ENCODE assay signal across 11 cellular contexts in the genomic region with DNA sequence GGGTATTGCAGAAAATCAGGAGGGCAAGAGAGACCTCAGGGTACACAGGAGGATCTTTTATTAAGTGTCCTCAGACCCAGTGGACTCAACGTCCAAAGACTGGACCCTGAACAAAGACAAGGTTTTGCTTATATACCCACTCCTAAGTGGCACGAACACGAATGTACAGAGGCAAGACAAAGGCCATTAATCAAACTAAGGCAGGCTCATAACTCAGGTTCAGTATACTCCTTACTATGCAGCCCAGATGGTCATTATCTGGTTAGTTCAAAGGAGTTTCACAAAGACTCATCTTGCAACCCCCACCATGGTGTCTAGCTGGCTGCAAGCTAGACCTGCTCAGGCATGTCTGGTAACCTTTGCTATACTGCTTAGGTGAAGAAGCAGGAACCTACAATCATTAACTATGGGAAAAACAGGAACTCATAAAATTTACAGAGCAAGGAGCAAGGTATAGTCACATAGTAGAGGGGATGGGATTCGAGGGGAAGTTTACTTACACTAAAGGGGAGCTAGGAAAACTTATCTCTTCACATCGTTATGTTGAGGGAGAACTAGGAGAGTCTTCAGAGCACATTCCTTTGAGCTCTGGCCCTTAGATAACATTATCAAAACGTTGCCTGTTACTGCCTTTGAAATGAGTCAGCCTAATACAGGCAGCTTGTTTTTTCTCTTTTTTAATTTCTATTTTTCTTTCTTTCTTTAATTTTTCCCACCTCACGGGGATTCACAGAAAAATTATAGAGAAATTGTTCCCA. TPM values are rescaled to one million over a fixed set of nuclear protein-coding genes. Genes with fewer than 3 reads are reported as not detected.
A peak's percentile ranks its signal among the peaks of the same experiment; 100 is the strongest.
DNase-seq lines count a peak whose midpoint lies in the region; ATAC-seq, FAIRE-seq and TF ChIP-seq lines count a peak whose summit lies in the region.
"Had no signal": no experiment of that assay in that cellular context is flagged by ENCODE, and none has a peak within 500 bp of the region (broad histone marks: within the 10 kb centered on the region; RNA-seq: fewer than 3 reads in every experiment).

No MANE protein-coding gene starts in this region.

- no peaks in the 10 kb centered on the region for H3K9me3 ChIP-seq in pancreas

- H3K36me3 ChIP-seq in pancreas: no peaks in the 10 kb centered on the region

- H3K36me3 Mint-ChIP-seq in T-cell: no peaks in the 10 kb centered on the region

- in situ Hi-C loops in GM13977 (cut with MboI; ENCODE audit: low pct_unique_long_range_greater_than_20kb, low sequenced_read_pairs, unreplicated experiment): no loop called here

- no peaks in the 10 kb centered on the region for H3K4me1 Mint-ChIP-seq in T-cell

- no peaks in the 10 kb centered on the region for H3K27me3 ChIP-seq in pancreas

- DNase-seq in kidney glomerular epithelial cell (lab: John Stamatoyannopoulos, UW) (peak; percentile 82), T-cell (no peak), pancreas (no peak), GM13977 (ENCODE audit: low spot score) (no peak)
- DNase-seq in stimulated activated CD4-positive, alpha-beta T cell treated with anti-CD3 and anti-CD28 coated beads, Interleukin-2, amount 100 ng/mL, for 24 hours: no peak

- WGBS in pancreas, 2 donors: 33 to 37% methylated on average over 7 of the region's 7 CpGs

- POLR2A ChIA-PET in T-cell (lab: Charles Lee): interaction anchor here in 1 of 2 donors (0.7 kb wide), 1 partner anchor 245 kb away, joined by 3 read pairs; no protein-coding TSS in a partner anchor

- H3K27ac ChIP-seq in pancreas: no peak overlapping the region
- H3K27ac ChIP-seq: SK-N-MC had no signal

- peaks cover 0 to 11% (median 11%) of the 10 kb centered on the region in 3 donors for H3K9me3 Mint-ChIP-seq in T-cell
- H3K9me3 Mint-ChIP-seq: activated T-helper 2 cell treated with anti-CD3 and anti-CD28 coated beads, Interferon-gamma antibody, Interleukin-2, Interleukin-4, amounts not matched to agents 10 μg/mL and 5 μg/mL and 100 μg/mL, durations not matched to agents 14 hours and 24 hours and 36 hours had no signal

- no peaks in the 10 kb centered on the region for H3K4me1 ChIP-seq in pancreas

- H3K27ac Mint-ChIP-seq in T-cell: no peak overlapping the region
- H3K27ac Mint-ChIP-seq: activated T-helper 2 cell treated with anti-CD3 and anti-CD28 coated beads, Interferon-gamma antibody, Interleukin-2, Interleukin-4, amounts not matched to agents 10 μg/mL and 5 μg/mL and 100 μg/mL, durations not matched to agents 14 hours and 24 hours and 36 hours had no signal

- ATAC-seq in GM18909 (IDR thresholded peaks at IDR 0.05; ENCODE audit: poor library complexity, unreplicated experiment) (peak; percentile 94), HG02571 (IDR thresholded peaks at IDR 0.05; ENCODE audit: unreplicated experiment) (peak; percentile 83), HG03565 (IDR thresholded peaks at IDR 0.05; ENCODE audit: unreplicated experiment) (peak; percentile 98), T-cell (replicated peaks in 1 of 4) (no peak), pancreas (no peak)

- peaks cover 27 to 47% of the 10 kb centered on the region in 2 donors for H3K27me3 Mint-ChIP-seq in T-cell

- H3K4me3 Mint-ChIP-seq in T-cell: no peak overlapping the region

- TF ChIP-seq CTCF in pancreas (IDR thresholded peaks at IDR 0.05) (no peak), GM13977 (IDR thresholded peaks at IDR 0.05; ENCODE audit: extremely low read depth, insufficient read depth, missing control alignments) (no peak)

- H3K4me3 ChIP-seq in pancreas: no peak overlapping the region
- H3K4me3 ChIP-seq: SK-N-MC had no signal

- CTCF ChIA-PET in T-cell (lab: Charles Lee): interaction anchor here in 1 of 2 donors (0.6 kb wide), 1 partner anchor 16 kb away, joined by 8 read pairs; no protein-coding TSS in a partner anchor

- FAIRE-seq in pancreas (lab: Jason Lieb, UNC): no peak
- FAIRE-seq: G401.6 had no signal

- intact Hi-C loops in pancreas (cut with DNase I): no loop called here

RNA-seq across cellular contexts. Expression of gene SLC4A3, which starts 33.9 kb away (rescaled TPM):
- under 1 TPM; 0.08 to 0.47 (median 0.37) TPM for total RNA-seq in T-cell
- 1 to 10 TPM; 1.4 to 6.1 (median 2.4) TPM for total RNA-seq in pancreas
- polyA plus RNA-seq in pancreas: 10 to 100 TPM in 1 of 2 donors, 1 to 10 TPM in 1; 9.9 to 10.2 TPM

Comparison
In these comparisons a context has a peak if more than half of its experiments do, and no peak if none do; other contexts are left out.
1. ATAC-seq: peak in GM18909 (single experiment), HG02571 (single experiment) and HG03565 (single experiment); none in T-cell (0 of 4) and pancreas (0 of 4).